25 cellular contexts compared by ENCODE assay signal in genomic region chr4:27515140-27515539, GRCh38.
"Had no signal": no experiment of that assay in that cellular context is flagged by ENCODE, and none has a peak within 500 bp of the region (broad histone marks: within the 10 kb centered on the region; RNA-seq: fewer than 3 reads in every experiment).

No MANE protein-coding gene starts in this region.

- H3K9me3 ChIP-seq: lower lobe of right lung, ovary, right atrium auricular region, right lobe of liver, stomach, testis, thyroid gland, transverse colon, upper lobe of left lung, vagina had no signal

- H3K36me3 ChIP-seq: left lung, lower lobe of right lung, ovary, right atrium auricular region, right lobe of liver, stomach, thyroid gland, transverse colon, upper lobe of left lung, vagina had no signal

- H3K27ac ChIP-seq: left lung, lower lobe of right lung, ovary, right atrium auricular region, right lobe of liver, skin epidermis, stomach, testis, thyroid gland, transverse colon, upper lobe of left lung, vagina had no signal

- H3K27me3 ChIP-seq: left lung, ovary, right atrium auricular region, right lobe of liver, stomach, testis, thyroid gland, transverse colon, upper lobe of left lung, vagina had no signal

- H3K4me1 ChIP-seq: left lung, lower lobe of right lung, right atrium auricular region, right lobe of liver, stomach, testis, thyroid gland, transverse colon, upper lobe of left lung, vagina had no signal

- H3K4me3 ChIP-seq: left lung, lower lobe of right lung, ovary, right atrium auricular region, right lobe of liver, skin epidermis, stomach, testis, thyroid gland, transverse colon, upper lobe of left lung, vagina had no signal

- DNase-seq: hypothalamus; immature natural killer cell; kidney; left colon; left lung; lower lobe of right lung; mammary epithelial cell; mesenchymal stem cell; naive thymus-derived CD8-positive, alpha-beta T cell; ovary; right lobe of liver; stimulated activated CD4-positive, alpha-beta T cell treated with anti-CD3 and anti-CD28 coated beads, Interleukin-12 subunit alpha, Interleukin-12 subunit beta, amount 100 ng/mL, for 4 hours; stimulated activated CD4-positive, alpha-beta T cell treated with anti-CD3 and anti-CD28 coated beads, Interleukin-15, amount 100 ng/mL, for 24 hours; stimulated activated CD4-positive, alpha-beta T cell treated with anti-CD3 and anti-CD28 coated beads, Interleukin-2, amount 100 ng/mL, for 24 hours; stimulated activated CD4-positive, alpha-beta T cell treated with anti-CD3 and anti-CD28 coated beads, Interleukin-4, amount 100 ng/mL, for 1 hour; stimulated activated naive B cell treated with anti-CD40 and anti-IgM and Interleukin-4, amounts not matched to agents 10 μg/mL and 1 μg/mL and 100 μg/mL, for 72 hours; stimulated activated naive CD8-positive, alpha-beta T cell treated with anti-CD3 and anti-CD28 coated beads, Interleukin-15, Interleukin-2, amounts not matched to agents 100 U/mL and 50 U/mL, for 24 hours; stomach; testis; thyroid gland; transverse colon; upper lobe of left lung had no signal
